Comparison of ENCODE assay signal across 6 cellular contexts in the genomic region with DNA sequence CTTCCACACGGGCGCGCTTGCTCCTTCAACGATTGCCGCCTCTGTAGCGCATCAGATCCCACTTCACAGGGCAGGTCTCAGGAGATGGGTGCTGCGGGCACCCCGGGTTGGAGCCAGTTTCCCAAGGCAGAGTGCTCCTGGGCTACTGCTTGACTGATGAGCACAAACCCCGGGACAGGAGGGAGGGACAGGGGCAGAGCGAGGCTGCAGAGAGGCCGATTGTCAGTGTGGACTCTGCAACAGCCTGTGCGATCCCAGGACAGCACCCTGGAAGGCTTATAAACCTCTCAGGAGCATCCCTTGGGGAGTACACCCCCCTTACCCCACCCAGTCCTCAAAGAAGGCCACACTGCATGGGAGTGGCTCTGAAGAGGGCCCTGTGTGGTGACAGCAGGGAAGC.
"Had no signal": no experiment of that assay in that cellular context is flagged by ENCODE, and none has a peak within 500 bp of the region (broad histone marks: within the 10 kb centered on the region; RNA-seq: fewer than 3 reads in every experiment).

No MANE protein-coding gene starts in this region.

- DNase-seq: H9, HCEC 1CT had no signal

- H3K4me3 Mint-ChIP-seq: GM23338, H9, IgD-negative memory B cell had no signal

- H2AFZ ChIP-seq: GM23338 had no signal

- H3K4me1 Mint-ChIP-seq: GM23338, IgD-negative memory B cell had no signal

- H3K27ac ChIP-seq: HL-60 had no signal

- ATAC-seq: GM23338, HepG2 had no signal

- H3K4me2 ChIP-seq: GM23338 had no signal

- H3K4me3 ChIP-seq: GM23338 had no signal

- H3K27ac Mint-ChIP-seq: GM23338, H9, IgD-negative memory B cell had no signal
